9 cellular contexts compared by ENCODE assay signal in the genomic region with DNA sequence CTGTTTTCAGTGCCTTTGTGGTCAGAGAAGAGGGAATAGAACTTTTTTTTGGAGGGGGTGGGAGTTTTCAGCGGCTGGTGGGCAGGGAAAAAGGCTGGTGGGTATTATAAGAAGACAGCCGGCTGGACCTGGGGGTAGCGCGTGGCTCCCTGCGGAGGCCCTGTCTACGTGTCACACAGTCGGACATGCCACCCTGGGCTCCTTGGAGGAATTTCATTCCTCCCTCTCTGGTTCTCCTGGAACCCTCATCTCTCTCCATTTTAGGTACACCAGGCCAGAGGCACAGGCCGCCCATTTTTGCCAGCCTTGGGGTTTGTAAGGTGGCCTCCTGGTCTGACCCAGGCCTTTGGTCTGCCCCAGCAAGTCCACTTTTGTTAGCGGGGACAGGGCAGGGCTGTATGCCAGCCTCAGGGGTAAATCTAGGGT. TPM values are rescaled to one million over a fixed set of nuclear protein-coding genes. Genes with fewer than 3 reads are reported as not detected.
A peak's percentile ranks its signal among the peaks of the same experiment; 100 is the strongest.
DNase-seq lines count a peak whose midpoint lies in the region; ATAC-seq and TF ChIP-seq lines count a peak whose summit lies in the region.
"Had no signal": no experiment of that assay in that cellular context is flagged by ENCODE, and none has a peak within 500 bp of the region (broad histone marks: within the 10 kb centered on the region; RNA-seq: fewer than 3 reads in every experiment).

No MANE protein-coding gene starts in this region.

- intact Hi-C loops in Caco-2 (cut with micrococcal nuclease; ENCODE audit: unreplicated experiment) = no loop called here
- intact Hi-C loops in body of pancreas (cut with DNase I) = no loop called here

- POLR2A ChIA-PET in Caco-2 (lab: Charles Lee) = no interaction called here

- H3K27me3 ChIP-seq in Caco-2 (replicated peaks; ENCODE audit: control insufficient read depth, insufficient read depth, low read length) (no peaks in the 10 kb centered on the region), RWPE2 (ENCODE audit: insufficient read depth, poor library complexity, severe bottlenecking) (no peaks in the 10 kb centered on the region), body of pancreas (no peaks in the 10 kb centered on the region)

- ATAC-seq in RWPE2 (ENCODE audit: low read depth) = no peak
- ATAC-seq in left lobe of liver = no peak
- ATAC-seq in HG03039 (IDR thresholded peaks at IDR 0.05; ENCODE audit: unreplicated experiment) = no peak
- no peak for ATAC-seq in body of pancreas

- H3K9me3 ChIP-seq in Caco-2 (no peaks in the 10 kb centered on the region), RWPE2 (ENCODE audit: severe bottlenecking) (no peaks in the 10 kb centered on the region), body of pancreas (no peaks in the 10 kb centered on the region)

- CTCF ChIA-PET in Caco-2 (lab: Charles Lee) = interaction anchor here (0.6 to 3.5 kb wide), 2 partner anchors 28 to 47 kb away, joined by 3 to 44 read pairs; partner anchors contain the start of gene JUP

- H3K4me3 Mint-ChIP-seq in Caco-2 (ENCODE audit: unreplicated experiment) (peak overlapping the region; percentile 99), progenitor cell of endocrine pancreas (ENCODE audit: low read depth) (peak overlapping the region; percentile 91)

- DNase-seq in Caco-2 (no peak), RWPE2 (ENCODE audit: low spot score) (no peak), fibroblast of the aortic adventitia (ENCODE audit: low read depth) (no peak), progenitor cell of endocrine pancreas (ENCODE audit: low spot score, unreplicated experiment) (no peak), left lobe of liver (ENCODE audit: low spot score) (no peak), body of pancreas (no peak), NCI-H524 treated with DMSO at 0.1 percent for 48 hours (lab: John Stamatoyannopoulos, UW) (no peak)
- DNase-seq: midbrain had no signal

- H3K4me1 ChIP-seq in Caco-2 (peaks cover 17% of the 10 kb centered on the region), RWPE2 (ENCODE audit: insufficient read depth, poor library complexity, severe bottlenecking) (peaks cover 11% of the 10 kb centered on the region), body of pancreas (peaks cover 37% of the 10 kb centered on the region)

- H3K4me3 ChIP-seq in Caco-2 (ENCODE audit: low read depth, low read length) = peak overlapping the region; percentile 91
- H3K4me3 ChIP-seq in RWPE2 (ENCODE audit: severe bottlenecking) = peak overlapping the region; percentile 75
- peak overlapping the region; percentile 83 for H3K4me3 ChIP-seq in fibroblast of the aortic adventitia (ENCODE audit: low read depth, low read length)
- no peak overlapping the region for H3K4me3 ChIP-seq in body of pancreas

- no peak for TF ChIP-seq CTCF in Caco-2 (IDR thresholded peaks at IDR 0.05; ENCODE audit: insufficient read depth in 1 of 2, low read depth in 1 of 2, low read length in 1 of 2, severe bottlenecking in 1 of 2, unreplicated experiment in 1 of 2)
- no peak for TF ChIP-seq CTCF in RWPE2 (IDR thresholded peaks at IDR 0.05; ENCODE audit: poor library complexity, severe bottlenecking)
- TF ChIP-seq CTCF in fibroblast of the aortic adventitia (IDR thresholded peaks at IDR 0.05; ENCODE audit: insufficient read depth, low read length) = no peak
- TF ChIP-seq CTCF in progenitor cell of endocrine pancreas (IDR thresholded peaks at IDR 0.05; ENCODE audit: unreplicated experiment) = no peak
- no peak for TF ChIP-seq CTCF in body of pancreas (IDR thresholded peaks at IDR 0.05)

- H3K9me3 Mint-ChIP-seq in Caco-2 (ENCODE audit: unreplicated experiment) (no peaks in the 10 kb centered on the region), progenitor cell of endocrine pancreas (ENCODE audit: low read depth) (no peaks in the 10 kb centered on the region)

- no peak for TF ChIP-seq POLR2A in body of pancreas (IDR thresholded peaks at IDR 0.05)

- no peaks in the 10 kb centered on the region for H3K27me3 Mint-ChIP-seq in Caco-2 (ENCODE audit: insufficient read depth, unreplicated experiment)
- no peaks in the 10 kb centered on the region for H3K27me3 Mint-ChIP-seq in progenitor cell of endocrine pancreas

- peaks cover 1% of the 10 kb centered on the region for H3K36me3 ChIP-seq in Caco-2 (ENCODE audit: control insufficient read depth, insufficient read depth, low read length)
- peaks cover 32% of the 10 kb centered on the region for H3K36me3 ChIP-seq in RWPE2 (ENCODE audit: low read depth)
- H3K36me3 ChIP-seq in body of pancreas (replicated peaks in 1 of 2; ENCODE audit: insufficient read depth in 1 of 2, low read depth in 2 of 2) = no peaks in the 10 kb centered on the region

- WGBS in body of pancreas, 2 donors = 85 to 90% methylated on average over 9 of the region's 9 CpGs

- H3K27ac ChIP-seq in RWPE2 (ENCODE audit: poor library complexity, severe bottlenecking) (peak overlapping the region; percentile 83), body of pancreas (no peak overlapping the region)

- H3K4me1 Mint-ChIP-seq in Caco-2 (ENCODE audit: low read depth, unreplicated experiment) (peaks cover 6% of the 10 kb centered on the region), progenitor cell of endocrine pancreas (ENCODE audit: low read depth) (peaks cover 19% of the 10 kb centered on the region)

- H3K36me3 Mint-ChIP-seq in Caco-2 (ENCODE audit: insufficient read depth, unreplicated experiment) = peaks cover 46% of the 10 kb centered on the region
- H3K36me3 Mint-ChIP-seq in progenitor cell of endocrine pancreas (ENCODE audit: insufficient read depth) = peaks cover 5% of the 10 kb centered on the region

- BruUV-seq in Caco-2 (replicated peaks; lab: Mats Ljungman, UMichigan) = TSS peak; percentile 64

- H3K27ac Mint-ChIP-seq in Caco-2 (ENCODE audit: unreplicated experiment) (peak overlapping the region; percentile 97), progenitor cell of endocrine pancreas (peak overlapping the region; percentile 86)

RNA-seq across cellular contexts. Expression of gene FKBP10, which starts 0.9 kb away (rescaled TPM):
- total RNA-seq in Caco-2 (2022) (112 and 132 TPM in 2 replicates), fibroblast of the aortic adventitia (ENCODE audit: low replicate concordance) (187 and 270 TPM in 2 replicates), progenitor cell of endocrine pancreas (154 and 155 TPM in 2 replicates), left lobe of liver (5.1 TPM), body of pancreas (10 to 100 TPM; 22.3 to 33.6 TPM)

RNA-seq across cellular contexts. Expression of gene P3H4, which starts 2.0 kb away (rescaled TPM):
- total RNA-seq in Caco-2 (2022) (34.1 and 39.2 TPM in 2 replicates), fibroblast of the aortic adventitia (ENCODE audit: low replicate concordance) (30.2 and 35.5 TPM in 2 replicates), progenitor cell of endocrine pancreas (30.4 and 31.7 TPM in 2 replicates), left lobe of liver (3.3 TPM), body of pancreas (10 to 100 TPM; 18.4 to 22.7 TPM)

RNA-seq across cellular contexts. Expression of gene NT5C3B, which starts 22.3 kb away (rescaled TPM):
- total RNA-seq in Caco-2 (2022) (85.4 and 94.5 TPM in 2 replicates), fibroblast of the aortic adventitia (ENCODE audit: low replicate concordance) (38.5 and 93.2 TPM in 2 replicates), progenitor cell of endocrine pancreas (105 and 115 TPM in 2 replicates), left lobe of liver (24.3 TPM), body of pancreas (10 to 100 TPM; 43.1 to 46.5 TPM)

RNA-seq across cellular contexts. Expression of gene KLHL10, which starts 23.9 kb away (rescaled TPM):
- not detected in 2 replicates for total RNA-seq in Caco-2 (2022)
- total RNA-seq in fibroblast of the aortic adventitia (ENCODE audit: low replicate concordance) = 0.09 and 0.90 TPM in 2 replicates
- total RNA-seq in progenitor cell of endocrine pancreas = not detected in 2 replicates
- total RNA-seq in left lobe of liver = not detected
- total RNA-seq in body of pancreas = not detected

RNA-seq across cellular contexts. Expression of gene JUP, which starts 27.2 kb away (rescaled TPM):
- total RNA-seq in Caco-2 (2022) = 392 and 419 TPM in 2 replicates
- total RNA-seq in fibroblast of the aortic adventitia (ENCODE audit: low replicate concordance) = 4.7 and 8.9 TPM in 2 replicates
- total RNA-seq in progenitor cell of endocrine pancreas = 195 and 199 TPM in 2 replicates
- 72.5 TPM for total RNA-seq in left lobe of liver
- 10 to 100 TPM; 67.9 to 85.4 TPM for total RNA-seq in body of pancreas

Comparison
In these comparisons a context has a peak if more than half of its experiments do, and no peak if none do; other contexts are left out.
1. H3K4me3 ChIP-seq: peak in Caco-2 (single experiment), RWPE2 (single experiment) and fibroblast of the aortic adventitia (single experiment); none in body of pancreas (0 of 2).